ENCODE assay signal across 13 cellular contexts in genomic region chr11:44167047-44167446, GRCh38.
DNase-seq lines count a peak whose midpoint lies in the region; ATAC-seq, FAIRE-seq and TF ChIP-seq lines count a peak whose summit lies in the region.
"Had no signal": no experiment of that assay in that cellular context is flagged by ENCODE, and none has a peak within 500 bp of the region (broad histone marks: within the 10 kb centered on the region; RNA-seq: fewer than 3 reads in every experiment).

No MANE protein-coding gene starts in this region.

- H3K36me3 ChIP-seq in left lung (peaks cover 0 to 5% of the 10 kb centered on the region in 2 donors), kidney (ENCODE audit: control insufficient read depth in 1 of 2, insufficient read depth in 2 of 2, low read length in 2 of 2) (no peaks in the 10 kb centered on the region)
- H3K36me3 ChIP-seq: BE2C had no signal

- intact Hi-C loops in left lung (cut with DNase I) (no loop called here), kidney (cut with DNase I) (no loop called here)

- H3K4me3 ChIP-seq in fibroblast of mammary gland (ENCODE audit: control insufficient read depth, low read depth, low read length) (no peak overlapping the region), left lung (no peak overlapping the region), kidney (ENCODE audit: low read length in 2 of 2) (no peak overlapping the region)

- H3K4me1 ChIP-seq in left lung = no peaks in the 10 kb centered on the region
- no peaks in the 10 kb centered on the region for H3K4me1 ChIP-seq in kidney (ENCODE audit: control insufficient read depth in 1 of 2, insufficient read depth in 1 of 2, low read depth in 1 of 2, low read length in 2 of 2)
- H3K4me1 ChIP-seq: BE2C, Caco-2 had no signal

- H3K27ac ChIP-seq in C4-2B = peak overlapping the region; percentile 21; the same call in 1 of the 2 replicates
- peak overlapping the region; percentile 79 for H3K27ac ChIP-seq in VCaP
- no peak overlapping the region for H3K27ac ChIP-seq in left lung
- no peak overlapping the region for H3K27ac ChIP-seq in kidney (ENCODE audit: low read depth in 2 of 2, low read length in 2 of 2)
- H3K27ac ChIP-seq: HL-60 had no signal

- no peaks in the 10 kb centered on the region for H3K27me3 ChIP-seq in left lung
- H3K27me3 ChIP-seq: BE2C had no signal

- H3K9me3 ChIP-seq in left lung = no peaks in the 10 kb centered on the region
- no peaks in the 10 kb centered on the region for H3K9me3 ChIP-seq in kidney (ENCODE audit: control insufficient read depth in 1 of 2, low read length in 2 of 2)
- H3K9me3 ChIP-seq: BE2C, Caco-2 had no signal

- peak; percentile 49 for ATAC-seq in left lung
- no peak for ATAC-seq in GM18511 (IDR thresholded peaks at IDR 0.05; ENCODE audit: unreplicated experiment)
- ATAC-seq: CD8-positive, alpha-beta T cell; HCT116 had no signal

- no peak for FAIRE-seq in kidney (lab: Jason Lieb, UNC)

- no peak for TF ChIP-seq CTCF in C4-2B (conservative IDR thresholded peaks at IDR 0.05)
- no peak for TF ChIP-seq CTCF in VCaP (conservative IDR thresholded peaks at IDR 0.05)
- TF ChIP-seq CTCF in fibroblast of mammary gland (conservative IDR thresholded peaks at IDR 0.05; ENCODE audit: control insufficient read depth, insufficient read depth, low read depth, low read length) = no peak
- no peak for TF ChIP-seq CTCF in left lung (IDR thresholded peaks at IDR 0.05)
- TF ChIP-seq CTCF in kidney (IDR thresholded peaks at IDR 0.05; ENCODE audit: borderline replicate concordance, extremely low read depth, insufficient read depth) = no peak

- peak; percentile 26 for DNase-seq in fibroblast of mammary gland (ENCODE audit: low read depth)
- DNase-seq in left lung = no peak
- DNase-seq in OCI-M1 (lab: John Stamatoyannopoulos, UW) = no peak
- no peak for DNase-seq in cerebellar cortex (ENCODE audit: low spot score)
- no peak for DNase-seq in kidney
- DNase-seq: BE2C; Caco-2; CD8-positive, alpha-beta T cell had no signal

- H3K9ac ChIP-seq in kidney (ENCODE audit: low read length in 2 of 2) = no peak overlapping the region

Comparison
In these comparisons a context has a peak if more than half of its experiments do, and no peak if none do; other contexts are left out.
1. H3K27ac ChIP-seq: peak in C4-2B (single experiment) and VCaP (single experiment); none in left lung (0 of 2) and kidney (0 of 2).